Comparison of ENCODE assay signal across 1 cellular context in genomic region chr4:110733901-110734300, GRCh38.
TF ChIP-seq lines count a peak whose summit lies in the region.

No MANE protein-coding gene starts in this region.

TF ChIP-seq in GM23338, 12 proteins besides CTCF, POLR2A, EP300 and RAD21 (continued from another document):
- TF ChIP-seq ZNF462 (CRISPR knock-in tag; IDR thresholded peaks at IDR 0.05) (no peak), CREB1 (CRISPR knock-in tag; IDR thresholded peaks at IDR 0.05; ENCODE audit: low read depth) (no peak), STAT1 (IDR thresholded peaks at IDR 0.05; ENCODE audit: unreplicated experiment) (no peak), EZH2phosphoT487 (IDR thresholded peaks at IDR 0.05; ENCODE audit: unreplicated experiment) (no peak), REST (IDR thresholded peaks at IDR 0.05; ENCODE audit: unreplicated experiment) (no peak), NANOG (IDR thresholded peaks at IDR 0.05; ENCODE audit: borderline replicate concordance) (no peak), ZNF331 (CRISPR knock-in tag; IDR thresholded peaks at IDR 0.05; ENCODE audit: low read depth) (no peak)
